Comparison of ENCODE assay signal across 1 cellular context in genomic region chr12:121038861-121039654, GRCh38.
TF ChIP-seq lines count a peak whose summit lies in the region.

TSS of gene OASL (minus strand) at chr12:121039246. CDS start at chr12:121038971, 275 bp downstream.

TF ChIP-seq in GM12878, 131 proteins besides CTCF, POLR2A, EP300 and RAD21 (continued from another document):
- TF ChIP-seq PKNOX1 (IDR thresholded peaks at IDR 0.05), result peak; percentile 55; the same call in 1 of the 2 replicates
- TF ChIP-seq MYB (IDR thresholded peaks at IDR 0.05; ENCODE audit: borderline replicate concordance, low read depth, low read length), result no peak
- peak; percentile 73 for TF ChIP-seq NR2F1 (conservative IDR thresholded peaks at IDR 0.05)
- TF ChIP-seq MTA2 (IDR thresholded peaks at IDR 0.05; ENCODE audit: low read depth), result peak; percentile 47; the same call in 1 of the 2 replicates
- TF ChIP-seq ATF7 (IDR thresholded peaks at IDR 0.05; ENCODE audit: low read depth), result peak; percentile 88
- TF ChIP-seq SMARCA5 (IDR thresholded peaks at IDR 0.05), result no peak
- TF ChIP-seq MYC (IDR thresholded peaks at IDR 0.05; ENCODE audit: insufficient read depth, insufficient read length, insufficient replicate concordance, low read length, severe bottlenecking), result no peak
- TF ChIP-seq SREBF1 (IDR thresholded peaks at IDR 0.05; ENCODE audit: low read length), result no peak
- no peak for TF ChIP-seq GATAD2B (conservative IDR thresholded peaks at IDR 0.05; ENCODE audit: low read depth)
- TF ChIP-seq IKZF1 (conservative IDR thresholded peaks at IDR 0.05), result peak; percentile 78
- peak; percentile 63; the same call in 1 of the 2 replicates for TF ChIP-seq IRF4 (IDR thresholded peaks at IDR 0.05; ENCODE audit: low read depth, low read length)
- TF ChIP-seq KLF5 (IDR thresholded peaks at IDR 0.05; ENCODE audit: partially characterized antibody), result peak; percentile 48
- TF ChIP-seq CHD1 (IDR thresholded peaks at IDR 0.05; ENCODE audit: low read depth, low read length), result no peak
- 0 out of 2 replicates have a peak, but pooled peaks have one; percentile 67 for TF ChIP-seq SIN3A (IDR thresholded peaks at IDR 0.05; ENCODE audit: low read depth, low read length)
- peak; percentile 30; the same call in 1 of the 2 replicates for TF ChIP-seq SPI1 (IDR thresholded peaks at IDR 0.05; ENCODE audit: borderline replicate concordance, insufficient read depth, low read depth, low read length)
- no peak; the same call in 1 of the 2 replicates for TF ChIP-seq IRF3 (IDR thresholded peaks at IDR 0.05)
- no peak for TF ChIP-seq FOXM1 (IDR thresholded peaks at IDR 0.05; ENCODE audit: low read depth, low read length)
- TF ChIP-seq STAT3 (IDR thresholded peaks at IDR 0.05; ENCODE audit: low read depth, low read length), result no peak
- no peak for TF ChIP-seq HDAC2 (IDR thresholded peaks at IDR 0.05)
- no peak for TF ChIP-seq CEBPB (IDR thresholded peaks at IDR 0.05; ENCODE audit: borderline replicate concordance in 1 of 2, low read depth in 2 of 2, low read length in 2 of 2)
TF ChIP-seq in GM12878: peak in this region for 29.
